ENCODE assay signal across 8 cellular contexts in genomic region chr5:39076757-39077475, GRCh38. TPM values are rescaled to one million over a fixed set of nuclear protein-coding genes. Genes with fewer than 3 reads are reported as not detected.
A peak's percentile ranks its signal among the peaks of the same experiment; 100 is the strongest.
DNase-seq lines count a peak whose midpoint lies in the region; ATAC-seq and TF ChIP-seq lines count a peak whose summit lies in the region.

No MANE protein-coding gene starts in this region.

- H3K4me1 ChIP-seq in sigmoid colon: peaks cover 0 to 36% (median 7%) of the 10 kb centered on the region in 4 donors

- intact Hi-C loops in sigmoid colon (cut with DNase I): loop anchor here (10.0 kb wide), 2 partner anchors 642 to 1232 kb away; partner anchors contain the start of gene GDNF

- WGBS in sigmoid colon, 2 donors: 41 to 57% methylated on average over 4 of the region's 4 CpGs

- DNase-seq in AML-193 (lab: John Stamatoyannopoulos, UW) (peak; percentile 81 to 84), LoVo (ENCODE audit: low spot score) (peak; percentile 70), astrocyte of the hippocampus (ENCODE audit: low read depth, low spot score) (peak; percentile 15), sigmoid colon (no peak), NCI-H1105 (lab: John Stamatoyannopoulos, UW) (no peak), NCI-H2081 treated with DMSO at 0.1 percent for 48 hours (lab: John Stamatoyannopoulos, UW) (no peak)

- no peak for TF ChIP-seq CTCF in sigmoid colon (IDR thresholded peaks at IDR 0.05)

- no peak for TF ChIP-seq EP300 in sigmoid colon (IDR thresholded peaks at IDR 0.05)

- H3K27me3 ChIP-seq in sigmoid colon: no peaks in the 10 kb centered on the region

- TF ChIP-seq POLR2A in sigmoid colon (IDR thresholded peaks at IDR 0.05): no peak

- H3K27ac ChIP-seq in sigmoid colon: peak overlapping the region; percentile 95 to 100 (median 98)

- ATAC-seq in GM19351 (IDR thresholded peaks at IDR 0.05; ENCODE audit: unreplicated experiment) (peak; percentile 14), HG03097 (IDR thresholded peaks at IDR 0.05; ENCODE audit: low FRiP score, unreplicated experiment) (no peak)

- H3K4me3 ChIP-seq in sigmoid colon: peak overlapping the region in 1 of 4 donors; percentile 9

- no peaks in the 10 kb centered on the region for H3K36me3 ChIP-seq in sigmoid colon

- no peaks in the 10 kb centered on the region for H3K9me3 ChIP-seq in sigmoid colon

RNA-seq across cellular contexts. Expression of gene RICTOR, which starts 2.7 kb away (rescaled TPM):
- total RNA-seq in sigmoid colon: 10 to 100 TPM; 32.8 to 50.1 (median 41.2) TPM
- polyA plus RNA-seq in sigmoid colon: 1 to 10 TPM; 2.5 to 5.9 (median 3.6) TPM

Comparison
In these comparisons a context has a peak if more than half of its experiments do, and no peak if none do; other contexts are left out.
1. DNase-seq: peak in AML-193 (2 of 2), LoVo (single experiment) and astrocyte of the hippocampus (single experiment); none in sigmoid colon (single experiment), NCI-H1105 (single experiment) and NCI-H2081 treated with DMSO at 0.1 percent for 48 hours (single experiment).